ENCODE assay signal across 24 cellular contexts in the genomic region with DNA sequence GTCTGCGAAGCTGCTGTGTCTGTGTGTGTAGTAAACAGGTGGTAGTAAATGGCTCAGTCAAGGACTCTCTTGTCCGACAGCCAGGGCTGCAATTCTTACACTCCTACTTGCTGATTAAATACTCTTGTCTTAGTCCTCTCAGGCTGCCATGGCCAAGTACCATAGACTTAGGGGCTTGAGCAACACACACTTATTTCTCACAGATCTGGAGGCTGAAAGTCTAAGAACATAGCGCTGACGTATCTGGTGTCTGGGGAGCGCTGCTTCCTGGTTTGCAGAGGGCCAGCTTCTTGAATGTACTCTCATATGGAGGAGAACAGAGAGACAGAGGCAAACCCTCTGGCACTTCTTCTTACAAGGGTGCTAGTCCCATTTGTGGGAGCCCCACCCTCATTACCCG.
"Had no signal": no experiment of that assay in that cellular context is flagged by ENCODE, and none has a peak within 500 bp of the region (broad histone marks: within the 10 kb centered on the region; RNA-seq: fewer than 3 reads in every experiment).

No MANE protein-coding gene starts in this region.

- ATAC-seq: foreskin keratinocyte, gastroesophageal sphincter, heart left ventricle, left colon, left lobe of liver, left ventricle myocardium superior, mucosa of descending colon had no signal

- H3K4me1 Mint-ChIP-seq: immature natural killer cell had no signal

- H3K36me3 Mint-ChIP-seq: mesothelial cell of epicardium had no signal

- H3K27me3 ChIP-seq: esophagus muscularis mucosa, foreskin keratinocyte, gastroesophageal sphincter, hepatocyte had no signal

- H3K27ac Mint-ChIP-seq: immature natural killer cell, mesothelial cell of epicardium had no signal

- H3K4me3 ChIP-seq: coronary artery, dorsolateral prefrontal cortex, esophagus muscularis mucosa, gastroesophageal sphincter, heart left ventricle, hepatocyte, mucosa of descending colon had no signal

- H3K36me3 ChIP-seq: esophagus muscularis mucosa, gastroesophageal sphincter, heart left ventricle had no signal

- H3K27ac ChIP-seq: coronary artery, dorsolateral prefrontal cortex, esophagus muscularis mucosa, foreskin keratinocyte, gastroesophageal sphincter, heart left ventricle, hepatocyte had no signal

- H3K4me3 Mint-ChIP-seq: immature natural killer cell, mesothelial cell of epicardium had no signal

- DNase-seq: dermis blood vessel endothelial cell; dorsolateral prefrontal cortex; effector CD4-positive, alpha-beta T cell; effector memory CD4-positive, alpha-beta T cell; foreskin keratinocyte; heart left ventricle; hypothalamus; immature natural killer cell; islet precursor cell; kidney; kidney glomerular epithelial cell; left colon; left ventricle myocardium superior; mesenchymal stem cell; mucosa of descending colon had no signal

- H3K4me1 ChIP-seq: esophagus muscularis mucosa, foreskin keratinocyte, gastroesophageal sphincter, heart left ventricle had no signal

- FAIRE-seq: colon, endothelial cell of umbilical vein, frontal cortex, kidney had no signal

- H3K9me3 ChIP-seq: esophagus muscularis mucosa, mucosa of descending colon had no signal
